In the genomic region with DNA sequence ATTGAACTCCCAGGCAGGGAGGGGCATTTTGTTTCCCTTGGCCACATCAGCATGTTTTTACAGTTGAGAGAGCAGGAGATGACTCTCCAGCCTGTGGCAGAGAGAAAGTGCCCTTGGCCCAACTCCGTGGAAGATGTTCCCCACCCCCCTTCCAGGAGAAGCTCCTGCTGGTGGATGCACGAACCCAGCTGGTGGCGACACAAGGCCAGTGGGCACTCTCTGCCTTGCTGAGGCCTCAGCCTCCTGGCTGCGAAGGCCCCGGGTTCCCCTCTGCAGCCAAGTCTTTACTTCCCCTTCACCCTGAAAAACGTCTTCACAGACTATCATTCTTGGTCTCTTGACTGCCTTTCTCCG, we compare ENCODE assay signal across 2 cellular contexts.
TF ChIP-seq lines count a peak whose summit lies in the region.

No MANE protein-coding gene starts in this region.

TF ChIP-seq in HepG2, 621 proteins besides CTCF, POLR2A, EP300 and RAD21 (continued from another document and continues in another):
- TF ChIP-seq, protein P1, sequence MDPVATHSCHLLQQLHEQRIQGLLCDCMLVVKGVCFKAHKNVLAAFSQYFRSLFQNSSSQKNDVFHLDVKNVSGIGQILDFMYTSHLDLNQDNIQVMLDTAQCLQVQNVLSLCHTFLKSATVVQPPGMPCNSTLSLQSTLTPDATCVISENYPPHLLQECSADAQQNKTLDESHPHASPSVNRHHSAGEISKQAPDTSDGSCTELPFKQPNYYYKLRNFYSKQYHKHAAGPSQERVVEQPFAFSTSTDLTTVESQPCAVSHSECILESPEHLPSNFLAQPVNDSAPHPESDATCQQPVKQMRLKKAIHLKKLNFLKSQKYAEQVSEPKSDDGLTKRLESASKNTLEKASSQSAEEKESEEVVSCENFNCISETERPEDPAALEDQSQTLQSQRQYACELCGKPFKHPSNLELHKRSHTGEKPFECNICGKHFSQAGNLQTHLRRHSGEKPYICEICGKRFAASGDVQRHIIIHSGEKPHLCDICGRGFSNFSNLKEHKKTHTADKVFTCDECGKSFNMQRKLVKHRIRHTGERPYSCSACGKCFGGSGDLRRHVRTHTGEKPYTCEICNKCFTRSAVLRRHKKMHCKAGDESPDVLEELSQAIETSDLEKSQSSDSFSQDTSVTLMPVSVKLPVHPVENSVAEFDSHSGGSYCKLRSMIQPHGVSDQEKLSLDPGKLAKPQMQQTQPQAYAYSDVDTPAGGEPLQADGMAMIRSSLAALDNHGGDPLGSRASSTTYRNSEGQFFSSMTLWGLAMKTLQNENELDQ (CRISPR knock-in tag; IDR thresholded peaks at IDR 0.05; ENCODE audit: borderline replicate concordance): no peak
- TF ChIP-seq CHCHD3 (CRISPR knock-in tag; IDR thresholded peaks at IDR 0.05) (no peak), ZNF432 (CRISPR knock-in tag; IDR thresholded peaks at IDR 0.05; ENCODE audit: borderline replicate concordance) (no peak), ZFP82 (CRISPR knock-in tag; IDR thresholded peaks at IDR 0.05; ENCODE audit: borderline replicate concordance) (no peak), MIXL1 (CRISPR knock-in tag; IDR thresholded peaks at IDR 0.05) (no peak), SYNCRIP (IDR thresholded peaks at IDR 0.05; ENCODE audit: insufficient read depth, low read depth, low read length) (no peak), ZMAT3 (CRISPR knock-in tag; conservative IDR thresholded peaks at IDR 0.05) (0 out of 2 replicates have a peak, but pooled peaks have one; percentile 20), ZNF234 (CRISPR knock-in tag; conservative IDR thresholded peaks at IDR 0.05) (no peak), CREM (IDR thresholded peaks at IDR 0.05) (no peak), CREM (CRISPR knock-in tag; IDR thresholded peaks at IDR 0.05) (no peak), GATAD2A (CRISPR knock-in tag; IDR thresholded peaks at IDR 0.05) (no peak), TFAP4 (IDR thresholded peaks at IDR 0.05; ENCODE audit: borderline replicate concordance, low read depth) (peak; percentile 35; the same call in 1 of the 2 replicates), ZNF775 (CRISPR knock-in tag; IDR thresholded peaks at IDR 0.05; ENCODE audit: borderline replicate concordance) (no peak), MXD1 (CRISPR knock-in tag; IDR thresholded peaks at IDR 0.05) (0 out of 2 replicates have a peak, but pooled peaks have one; percentile 32), ZNF569 (CRISPR knock-in tag; IDR thresholded peaks at IDR 0.05; ENCODE audit: borderline replicate concordance) (no peak), ZSCAN12 (CRISPR knock-in tag; IDR thresholded peaks at IDR 0.05) (no peak), MZF1 (CRISPR knock-in tag; IDR thresholded peaks at IDR 0.05; ENCODE audit: borderline replicate concordance) (no peak), ZEB1 (IDR thresholded peaks at IDR 0.05; ENCODE audit: insufficient replicate concordance, low read depth) (no peak), MAF1 (CRISPR knock-in tag; IDR thresholded peaks at IDR 0.05; ENCODE audit: borderline replicate concordance) (no peak), HNRNPL (IDR thresholded peaks at IDR 0.05; ENCODE audit: low read depth, low read length) (no peak), HINFP (CRISPR knock-in tag; IDR thresholded peaks at IDR 0.05; ENCODE audit: low read depth) (no peak), RFX1 (IDR thresholded peaks at IDR 0.05) (no peak), THAP11 (CRISPR knock-in tag; IDR thresholded peaks at IDR 0.05) (0 out of 2 replicates have a peak, but pooled peaks have one; percentile 8), KDM4B (CRISPR knock-in tag; IDR thresholded peaks at IDR 0.05) (no peak), ATF3 (CRISPR knock-in tag; IDR thresholded peaks at IDR 0.05) (no peak), ELF4 (CRISPR knock-in tag; IDR thresholded peaks at IDR 0.05; ENCODE audit: borderline replicate concordance) (no peak), NR2F6 (IDR thresholded peaks at IDR 0.05) (no peak), NR2F6 (CRISPR knock-in tag; IDR thresholded peaks at IDR 0.05) (no peak)
- TF ChIP-seq, protein P2, sequence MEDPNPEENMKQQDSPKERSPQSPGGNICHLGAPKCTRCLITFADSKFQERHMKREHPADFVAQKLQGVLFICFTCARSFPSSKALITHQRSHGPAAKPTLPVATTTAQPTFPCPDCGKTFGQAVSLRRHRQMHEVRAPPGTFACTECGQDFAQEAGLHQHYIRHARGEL (CRISPR knock-in tag; IDR thresholded peaks at IDR 0.05): no peak
- TF ChIP-seq, protein P3, sequence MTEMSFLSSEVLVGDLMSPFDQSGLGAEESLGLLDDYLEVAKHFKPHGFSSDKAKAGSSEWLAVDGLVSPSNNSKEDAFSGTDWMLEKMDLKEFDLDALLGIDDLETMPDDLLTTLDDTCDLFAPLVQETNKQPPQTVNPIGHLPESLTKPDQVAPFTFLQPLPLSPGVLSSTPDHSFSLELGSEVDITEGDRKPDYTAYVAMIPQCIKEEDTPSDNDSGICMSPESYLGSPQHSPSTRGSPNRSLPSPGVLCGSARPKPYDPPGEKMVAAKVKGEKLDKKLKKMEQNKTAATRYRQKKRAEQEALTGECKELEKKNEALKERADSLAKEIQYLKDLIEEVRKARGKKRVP (CRISPR knock-in tag; IDR thresholded peaks at IDR 0.05): 0 out of 4 replicates have a peak, but pooled peaks of 1 of the 2 experiments have one; percentile 12

TF ChIP-seq in SK-N-SH, 30 proteins besides CTCF, POLR2A, EP300 and RAD21 (continued from another document):
- TF ChIP-seq REST (IDR thresholded peaks at IDR 0.05; ENCODE audit: low read depth, low read length) (no peak), MAX (IDR thresholded peaks at IDR 0.05; ENCODE audit: low read depth) (no peak), SIN3A (IDR thresholded peaks at IDR 0.05; ENCODE audit: borderline replicate concordance, low read depth, low read length) (no peak), USF1 (IDR thresholded peaks at IDR 0.05; ENCODE audit: borderline replicate concordance, low read depth) (no peak), NRF1 (IDR thresholded peaks at IDR 0.05; ENCODE audit: low read depth, low read length) (no peak)
